Comparison of ENCODE assay signal across 8 cellular contexts in genomic region chr11:35045219-35045819, GRCh38.
DNase-seq lines count a peak whose midpoint lies in the region; ATAC-seq and TF ChIP-seq lines count a peak whose summit lies in the region.

No MANE protein-coding gene starts in this region.

- no peak overlapping the region for H3K27ac Mint-ChIP-seq in HFFc6

- no peak overlapping the region for H3K4me3 Mint-ChIP-seq in HFFc6

- peak overlapping the region; percentile 44 for H3K4me3 ChIP-seq in DOHH2 (ENCODE audit: low read length)

- H3K36me3 ChIP-seq in DOHH2 (ENCODE audit: control insufficient read depth, low read length) = no peaks in the 10 kb centered on the region

- H3K4me1 ChIP-seq in DOHH2 (ENCODE audit: control insufficient read depth, low read length) = peaks cover 33% of the 10 kb centered on the region

- H3K4me2 ChIP-seq in DOHH2 (ENCODE audit: low read length) = peak overlapping the region; percentile 53

- H4K20me1 ChIP-seq in DOHH2 (ENCODE audit: control insufficient read depth, insufficient read depth, low read depth, low read length) = no peaks in the 10 kb centered on the region

- H3K27me3 Mint-ChIP-seq in HFFc6 (ENCODE audit: insufficient read depth) = no peaks in the 10 kb centered on the region; the same call in 1 of the 2 replicates

- peaks cover 18% of the 10 kb centered on the region for H3K36me3 Mint-ChIP-seq in HFFc6 (ENCODE audit: low read depth)

- in situ Hi-C loops in KBM-7 (cut with MboI; ENCODE audit: low pct_unique_long_range_greater_than_20kb, low sequenced_read_pairs) = no loop called here

- H3K27me3 ChIP-seq in DOHH2 (ENCODE audit: control insufficient read depth, low read length) = peaks cover 5% of the 10 kb centered on the region; the same call in 1 of the 2 replicates

- H3K4me1 Mint-ChIP-seq in HFFc6 (ENCODE audit: low read depth) = peaks cover 28% of the 10 kb centered on the region

- DNase-seq in KBM-7 (peak; percentile 93), activated T-cell treated with anti-CD3 and anti-CD28 coated beads for 1 hour (ENCODE audit: low read depth) (peak; percentile 43), mucosa of gallbladder (ENCODE audit: low spot score) (peak; percentile 48), OCI-M2 (lab: John Stamatoyannopoulos, UW; ENCODE audit: unreplicated experiment) (no peak), NOMO-1 treated with dmso at 0.1 percent for 144 hours (lab: John Stamatoyannopoulos, UW; ENCODE audit: unreplicated experiment) (no peak), HFFc6 (no peak)

- TF ChIP-seq CTCF in DOHH2 (IDR thresholded peaks at IDR 0.05; ENCODE audit: low read depth, low read length, poor library complexity, severe bottlenecking) (no peak), HFFc6 (IDR thresholded peaks at IDR 0.05) (no peak)

- H3F3A ChIP-seq in DOHH2 (ENCODE audit: control insufficient read depth, insufficient read depth) = no peaks in the 10 kb centered on the region

- no peaks in the 10 kb centered on the region for H3K9me2 ChIP-seq in DOHH2 (replicated peaks; ENCODE audit: control insufficient read depth, low read length)

- ATAC-seq in GM18858 (IDR thresholded peaks at IDR 0.05; ENCODE audit: unreplicated experiment) = no peak

- H3K9me3 ChIP-seq in DOHH2 (ENCODE audit: control insufficient read depth, insufficient read depth, low read length) = peaks cover 13% of the 10 kb centered on the region; the same call in 1 of the 2 replicates

- no peaks in the 10 kb centered on the region for H3K79me2 ChIP-seq in DOHH2 (ENCODE audit: control insufficient read depth, low read length)

- no peak overlapping the region for H3K27ac ChIP-seq in DOHH2 (ENCODE audit: low read depth, low read length)

- peaks cover 7% of the 10 kb centered on the region; the same call in 1 of the 2 replicates for H3K9me3 Mint-ChIP-seq in HFFc6

Comparison
In these comparisons a context has a peak if more than half of its experiments do, and no peak if none do; other contexts are left out.
1. DNase-seq: peak in KBM-7 (single experiment), activated T-cell treated with anti-CD3 and anti-CD28 coated beads for 1 hour (single experiment) and mucosa of gallbladder (single experiment); none in OCI-M2 (single experiment), NOMO-1 treated with dmso at 0.1 percent for 144 hours (single experiment) and HFFc6 (single experiment).